Comparison of ENCODE assay signal across 18 cellular contexts in genomic region chr7:70583965-70584883, GRCh38.
DNase-seq lines count a peak whose midpoint lies in the region; ATAC-seq and TF ChIP-seq lines count a peak whose summit lies in the region.
"Had no signal": no experiment of that assay in that cellular context is flagged by ENCODE, and none has a peak within 500 bp of the region (broad histone marks: within the 10 kb centered on the region; RNA-seq: fewer than 3 reads in every experiment).

No MANE protein-coding gene starts in this region.

- no peak overlapping the region for H3K27ac ChIP-seq in foreskin keratinocyte
- H3K27ac ChIP-seq: colonic mucosa, Peyer's patch had no signal

- H3K36me3 ChIP-seq in H7 (replicated peaks; ENCODE audit: control insufficient read depth, insufficient read depth, low read length): no peaks in the 10 kb centered on the region
- H3K36me3 ChIP-seq: colonic mucosa, Peyer's patch had no signal

- H3K9me3 Mint-ChIP-seq in osteocyte (ENCODE audit: unreplicated experiment): no peaks in the 10 kb centered on the region
- H3K9me3 Mint-ChIP-seq: stimulated activated naive CD8-positive, alpha-beta T cell treated with anti-CD3 and anti-CD28 coated beads, Interleukin-15, amount 100 ng/mL, for 72 hours had no signal

- H3K36me3 Mint-ChIP-seq in osteocyte (ENCODE audit: unreplicated experiment): peaks cover 2% of the 10 kb centered on the region

- H3K4me3 Mint-ChIP-seq in osteocyte (ENCODE audit: unreplicated experiment): no peak overlapping the region
- H3K4me3 Mint-ChIP-seq: stimulated activated naive CD8-positive, alpha-beta T cell treated with anti-CD3 and anti-CD28 coated beads, Interleukin-15, amount 100 ng/mL, for 72 hours had no signal

- peaks cover 10% of the 10 kb centered on the region for H3K4me1 ChIP-seq in foreskin keratinocyte

- TF ChIP-seq CTCF in foreskin keratinocyte (conservative IDR thresholded peaks at IDR 0.05) (no peak), osteocyte (IDR thresholded peaks at IDR 0.05) (no peak)

- H3K27ac Mint-ChIP-seq in osteocyte (ENCODE audit: unreplicated experiment): peak overlapping the region; percentile 53
- H3K27ac Mint-ChIP-seq: stimulated activated naive CD8-positive, alpha-beta T cell treated with anti-CD3 and anti-CD28 coated beads, Interleukin-15, amount 100 ng/mL, for 72 hours had no signal

- DNase-seq in H7: peak; percentile 32
- peak; percentile 21 for DNase-seq in NCI-H2227 treated with DMSO at 0.1 percent for 48 hours (lab: John Stamatoyannopoulos, UW)
- DNase-seq in foreskin keratinocyte: no peak
- DNase-seq in osteocyte (ENCODE audit: extremely low spot score, unreplicated experiment): no peak
- no peak for DNase-seq in cortex of kidney (lab: John Stamatoyannopoulos, UW)
- no peak for DNase-seq in NAMALWA (ENCODE audit: low spot score)
- DNase-seq: activated effector memory CD4-positive, alpha-beta T cell treated with Interleukin-2 at 50 U/mL for 16 hours; anterior cingulate cortex; Calu3; colonic mucosa; GDM1; HCEC 1CT; NCI-H1105; NCI-H526; Peyer's patch; stimulated activated naive CD8-positive, alpha-beta T cell treated with anti-CD3 and anti-CD28 coated beads, Interleukin-15, amount 100 ng/mL, for 72 hours had no signal

- peaks cover 48% of the 10 kb centered on the region for H3K4me1 Mint-ChIP-seq in osteocyte (ENCODE audit: unreplicated experiment)
- H3K4me1 Mint-ChIP-seq: stimulated activated naive CD8-positive, alpha-beta T cell treated with anti-CD3 and anti-CD28 coated beads, Interleukin-15, amount 100 ng/mL, for 72 hours had no signal

- H3K27me3 Mint-ChIP-seq in osteocyte (ENCODE audit: unreplicated experiment): no peaks in the 10 kb centered on the region
- H3K27me3 Mint-ChIP-seq: stimulated activated naive CD8-positive, alpha-beta T cell treated with anti-CD3 and anti-CD28 coated beads, Interleukin-15, amount 100 ng/mL, for 72 hours had no signal

- H3K4me3 ChIP-seq in H7 (ENCODE audit: insufficient read depth, low read depth, low read length): no peak overlapping the region
- H3K4me3 ChIP-seq: colonic mucosa, Peyer's patch had no signal

- H3K27me3 ChIP-seq in H7 (ENCODE audit: control insufficient read depth, insufficient read depth, low read length) (no peaks in the 10 kb centered on the region), foreskin keratinocyte (no peaks in the 10 kb centered on the region)
- H3K27me3 ChIP-seq: colonic mucosa, Peyer's patch had no signal

- ATAC-seq in foreskin keratinocyte (peak; percentile 34), GM19023 (IDR thresholded peaks at IDR 0.05; ENCODE audit: unreplicated experiment) (no peak), HG02642 (IDR thresholded peaks at IDR 0.05; ENCODE audit: poor library complexity, unreplicated experiment) (no peak)
- ATAC-seq: stimulated activated naive CD8-positive, alpha-beta T cell treated with anti-CD3 and anti-CD28 coated beads, Interleukin-15, amount 100 ng/mL, for 72 hours had no signal

Comparison
In these comparisons a context has a peak if more than half of its experiments do, and no peak if none do; other contexts are left out.
1. DNase-seq: peak in H7 (single experiment) and NCI-H2227 treated with DMSO at 0.1 percent for 48 hours (single experiment); none in foreskin keratinocyte (0 of 2), osteocyte (single experiment), cortex of kidney (single experiment) and NAMALWA (single experiment).